ENCODE assay signal across 1 cellular context in genomic region chr10:71713135-71714040, GRCh38.
TF ChIP-seq lines count a peak whose summit lies in the region.

No MANE protein-coding gene starts in this region.

TF ChIP-seq in IMR-90, 13 proteins besides CTCF, POLR2A, EP300 and RAD21 (continued from another document):
- TF ChIP-seq, protein P1, sequence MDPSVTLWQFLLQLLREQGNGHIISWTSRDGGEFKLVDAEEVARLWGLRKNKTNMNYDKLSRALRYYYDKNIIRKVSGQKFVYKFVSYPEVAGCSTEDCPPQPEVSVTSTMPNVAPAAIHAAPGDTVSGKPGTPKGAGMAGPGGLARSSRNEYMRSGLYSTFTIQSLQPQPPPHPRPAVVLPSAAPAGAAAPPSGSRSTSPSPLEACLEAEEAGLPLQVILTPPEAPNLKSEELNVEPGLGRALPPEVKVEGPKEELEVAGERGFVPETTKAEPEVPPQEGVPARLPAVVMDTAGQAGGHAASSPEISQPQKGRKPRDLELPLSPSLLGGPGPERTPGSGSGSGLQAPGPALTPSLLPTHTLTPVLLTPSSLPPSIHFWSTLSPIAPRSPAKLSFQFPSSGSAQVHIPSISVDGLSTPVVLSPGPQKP (IDR thresholded peaks at IDR 0.05; ENCODE audit: borderline replicate concordance, low read depth, low read length) = no peak
